15 cellular contexts compared by ENCODE assay signal in genomic region chr1:84855168-84855567, GRCh38. TPM values are rescaled to one million over a fixed set of nuclear protein-coding genes. Genes with fewer than 3 reads are reported as not detected.
DNase-seq lines count a peak whose midpoint lies in the region; ATAC-seq, FAIRE-seq and TF ChIP-seq lines count a peak whose summit lies in the region.
"Had no signal": no experiment of that assay in that cellular context is flagged by ENCODE, and none has a peak within 500 bp of the region (broad histone marks: within the 10 kb centered on the region; RNA-seq: fewer than 3 reads in every experiment).

No MANE protein-coding gene starts in this region.

- H3K4me3 ChIP-seq in HCT116 (replicated peaks in 1 of 2; ENCODE audit: low read depth in 1 of 2, low read length in 2 of 2) (no peak overlapping the region), GM12878 (no peak overlapping the region), right cardiac atrium (ENCODE audit: low read length) (no peak overlapping the region)
- H3K4me3 ChIP-seq: A549, gastroesophageal sphincter, ovary, SJCRH30, thoracic aorta had no signal

- H3K9me3 ChIP-seq in HCT116 (ENCODE audit: control insufficient read depth in 1 of 2, insufficient read depth in 1 of 2, low read depth in 1 of 2, low read length in 2 of 2) (no peaks in the 10 kb centered on the region), GM12878 (replicated peaks; ENCODE audit: control insufficient read depth, insufficient read depth, low read length) (no peaks in the 10 kb centered on the region), right cardiac atrium (ENCODE audit: control insufficient read depth, low read length) (no peaks in the 10 kb centered on the region)
- H3K9me3 ChIP-seq: A549, gastroesophageal sphincter, ovary, SJCRH30, thoracic aorta had no signal

- H3K36me3 ChIP-seq in HCT116 (ENCODE audit: control insufficient read depth in 1 of 2, insufficient read depth in 2 of 2, low read length in 2 of 2), result peaks cover 0 to 4% of the 10 kb centered on the region in 2 experiments; a peak in 1 of 4 replicates
- no peaks in the 10 kb centered on the region for H3K36me3 ChIP-seq in GM12878 (ENCODE audit: control insufficient read depth in 2 of 2, insufficient read depth in 2 of 2, low read length in 1 of 2)
- H3K36me3 ChIP-seq: gastroesophageal sphincter, ovary, SJCRH30, thoracic aorta had no signal

- no peak for TF ChIP-seq EP300 in GM12878 (IDR thresholded peaks at IDR 0.05; ENCODE audit: borderline replicate concordance in 1 of 2, control insufficient read depth in 1 of 2, low read depth in 2 of 2, low read length in 2 of 2)

- no peak overlapping the region for H3K27ac Mint-ChIP-seq in activated CD4-positive, alpha-beta T cell treated with anti-CD3 and anti-CD28 coated beads, Interleukin-2, amount 10 ng/mL, durations not matched to agents 24 days and 14 days

- no peak for DNase-seq in activated CD4-positive, alpha-beta T cell treated with anti-CD3 and anti-CD28 coated beads, Interleukin-2, amount 10 ng/mL, durations not matched to agents 24 days and 14 days
- no peak for DNase-seq in activated CD4-positive, alpha-beta T cell treated with anti-CD3 and anti-CD28 coated beads for 4 hours
- DNase-seq in HCT116 (ENCODE audit: low read depth, low spot score) (no peak), GM12878 (ENCODE audit: low read depth, low spot score) (no peak), right cardiac atrium (no peak), NCI-H2196 treated with DMSO at 0.1 percent for 48 hours (lab: John Stamatoyannopoulos, UW; ENCODE audit: unreplicated experiment) (no peak), NCI-H748 (lab: John Stamatoyannopoulos, UW; ENCODE audit: unreplicated experiment) (no peak)
- DNase-seq: activated T-cell treated with anti-CD3 and anti-CD28 coated beads, Interleukin-2, amount 50 U/mL, for 1 hour; ovary; SJCRH30 had no signal

- peaks cover 6% of the 10 kb centered on the region for H3K36me3 Mint-ChIP-seq in activated CD4-positive, alpha-beta T cell treated with anti-CD3 and anti-CD28 coated beads, Interleukin-2, amount 10 ng/mL, durations not matched to agents 24 days and 14 days (ENCODE audit: low read depth)

- no peak for ATAC-seq in HCT116
- no peak for ATAC-seq in GM12878
- ATAC-seq in right cardiac atrium, result peak; percentile 47 to 59
- ATAC-seq in GM21526 (IDR thresholded peaks at IDR 0.05; ENCODE audit: low FRiP score, unreplicated experiment), result no peak
- ATAC-seq: gastroesophageal sphincter had no signal

- intact Hi-C loops in activated CD4-positive, alpha-beta T cell treated with anti-CD3 and anti-CD28 coated beads, Interleukin-2, amount 10 ng/mL, durations not matched to agents 24 days and 14 days (cut with micrococcal nuclease), result loop anchor here (2.0 kb wide), 2 partner anchors 90 to 444 kb away; no protein-coding TSS in a partner anchor
- intact Hi-C loops in HCT116 (cut with micrococcal nuclease) (no loop called here), GM12878 (cut with micrococcal nuclease; ENCODE audit: unreplicated experiment) (no loop called here), right cardiac atrium (cut with DNase I) (no loop called here)

- H3K27me3 Mint-ChIP-seq in activated CD4-positive, alpha-beta T cell treated with anti-CD3 and anti-CD28 coated beads, Interleukin-2, amount 10 ng/mL, durations not matched to agents 24 days and 14 days, result no peaks in the 10 kb centered on the region

- no peak overlapping the region for H2AFZ ChIP-seq in HCT116 (ENCODE audit: low read depth, low read length, poor library complexity, severe bottlenecking)
- H2AFZ ChIP-seq in GM12878 (ENCODE audit: control insufficient read depth, low read depth, low read length), result no peak overlapping the region

- RAD21 ChIA-PET in HCT116 (lab: Charles Lee; ENCODE audit: low non-redundant PET in 1 of 2, low total read pairs in 2 of 2, uncharacterized antibody in 2 of 2, unreplicated experiment in 2 of 2) (no interaction called here), GM12878 (lab: Charles Lee; ENCODE audit: unreplicated experiment) (no interaction called here)

- peaks cover 9 to 38% of the 10 kb centered on the region in 2 experiments for H3K4me1 ChIP-seq in HCT116 (ENCODE audit: control insufficient read depth in 1 of 2, insufficient read depth in 2 of 2, low read length in 2 of 2)
- peaks cover 22% of the 10 kb centered on the region for H3K4me1 ChIP-seq in GM12878 (ENCODE audit: control insufficient read depth, insufficient read depth, low read length)
- no peaks in the 10 kb centered on the region for H3K4me1 ChIP-seq in right cardiac atrium (ENCODE audit: control insufficient read depth, insufficient read depth, low read length)
- H3K4me1 ChIP-seq: gastroesophageal sphincter, SJCRH30 had no signal

- H3K9me3 Mint-ChIP-seq in activated CD4-positive, alpha-beta T cell treated with anti-CD3 and anti-CD28 coated beads, Interleukin-2, amount 10 ng/mL, durations not matched to agents 24 days and 14 days, result peaks cover 16% of the 10 kb centered on the region

- TF ChIP-seq RAD21 in HCT116 (IDR thresholded peaks at IDR 0.05; ENCODE audit: low read depth), result no peak
- no peak for TF ChIP-seq RAD21 in GM12878 (IDR thresholded peaks at IDR 0.05; ENCODE audit: insufficient read depth, low read depth, low read length)

- H3K4me3 Mint-ChIP-seq in activated CD4-positive, alpha-beta T cell treated with anti-CD3 and anti-CD28 coated beads, Interleukin-2, amount 10 ng/mL, durations not matched to agents 24 days and 14 days, result peak overlapping the region; percentile 7

- TF ChIP-seq CTCF in HCT116 (IDR thresholded peaks at IDR 0.05 in 2 of 3, conservative IDR thresholded peaks at IDR 0.05 in 1 of 3; ENCODE audit: borderline replicate concordance in 1 of 3, insufficient read depth in 1 of 3, low read depth in 2 of 3, low read length in 2 of 3) (no peak), GM12878 (IDR thresholded peaks at IDR 0.05 in 2 of 3, conservative IDR thresholded peaks at IDR 0.05 in 1 of 3; ENCODE audit: control insufficient read depth in 2 of 3, extremely low read depth in 1 of 3, insufficient read depth in 1 of 3, low read depth in 3 of 3, low read length in 3 of 3) (no peak)

- peaks cover 45% of the 10 kb centered on the region for H3K4me1 Mint-ChIP-seq in activated CD4-positive, alpha-beta T cell treated with anti-CD3 and anti-CD28 coated beads, Interleukin-2, amount 10 ng/mL, durations not matched to agents 24 days and 14 days

- H3K4me2 ChIP-seq in HCT116 (ENCODE audit: low read length), result peak overlapping the region; percentile 45
- H3K4me2 ChIP-seq in GM12878 (ENCODE audit: control insufficient read depth, insufficient read depth), result peak overlapping the region; percentile 5; the same call in 1 of the 2 replicates
- H3K4me2 ChIP-seq: A549 had no signal

- no peak for FAIRE-seq in GM12878 (lab: Jason Lieb, UNC)
- FAIRE-seq: A549, islet of Langerhans had no signal

- H3K9me2 ChIP-seq in HCT116 (ENCODE audit: insufficient read depth), result no peaks in the 10 kb centered on the region

- H3K27me3 ChIP-seq in HCT116 (ENCODE audit: insufficient read depth, low read length) (no peaks in the 10 kb centered on the region), GM12878 (replicated peaks in 1 of 2; ENCODE audit: control insufficient read depth in 2 of 2, insufficient read depth in 2 of 2, low read length in 1 of 2) (no peaks in the 10 kb centered on the region), right cardiac atrium (ENCODE audit: control insufficient read depth, insufficient read depth) (no peaks in the 10 kb centered on the region)
- H3K27me3 ChIP-seq: gastroesophageal sphincter, ovary, SJCRH30 had no signal

- 80% methylated on average over 3 of the region's 3 CpGs for WGBS in GM12878 (ENCODE audit: insufficient coverage, insufficient replicate concordance, low lambda C conversion rate, missing lambda C conversion rate)
- 44% methylated on average over 3 of the region's 3 CpGs for whole genome bisulfite sequencing in right cardiac atrium

- SMC1A ChIA-PET in GM12878 (lab: Charles Lee; ENCODE audit: uncharacterized antibody, unreplicated experiment), result interaction anchor here (1.2 to 2.3 kb wide), 2 partner anchors 11 to 90 kb away, joined by 4 to 6 read pairs; no protein-coding TSS in a partner anchor

- no peak for TF ChIP-seq POLR2A in HCT116 (IDR thresholded peaks at IDR 0.05; ENCODE audit: borderline replicate concordance, extremely low read depth, insufficient read depth, insufficient read length)
- no peak for TF ChIP-seq POLR2A in GM12878 (IDR thresholded peaks at IDR 0.05; ENCODE audit: low read depth, low read length)

- no peak overlapping the region for H3K27ac ChIP-seq in HCT116 (ENCODE audit: low read depth, low read length)
- peak overlapping the region; percentile 3; the same call in 1 of the 2 replicates for H3K27ac ChIP-seq in GM12878 (ENCODE audit: control insufficient read depth, insufficient read depth)
- H3K27ac ChIP-seq in right cardiac atrium (ENCODE audit: low read length), result no peak overlapping the region
- H3K27ac ChIP-seq: A549, gastroesophageal sphincter, ovary, SJCRH30, thoracic aorta had no signal

- POLR2A ChIA-PET in HCT116 (lab: Charles Lee), result no interaction called here
- POLR2A ChIA-PET in GM12878 (lab: Charles Lee), result no interaction called here

- H4K20me1 ChIP-seq in HCT116 (ENCODE audit: insufficient read depth) (no peaks in the 10 kb centered on the region), GM12878 (ENCODE audit: control insufficient read depth, insufficient read depth) (no peaks in the 10 kb centered on the region)

- no peaks in the 10 kb centered on the region; the same call in 1 of the 2 replicates for H3K79me2 ChIP-seq in HCT116 (ENCODE audit: insufficient read depth, low read length)
- no peaks in the 10 kb centered on the region for H3K79me2 ChIP-seq in GM12878 (ENCODE audit: control insufficient read depth, insufficient read depth, low read length)

- CTCF ChIA-PET in HCT116 (lab: Charles Lee) (no interaction called here), GM12878 (lab: Yijun Ruan, JAX) (interaction anchor here (0.6 to 1.7 kb wide), 4 partner anchors 73 to 611 kb away, joined by 3 to 4 read pairs (median 4); no protein-coding TSS in a partner anchor)

- in situ Hi-C loops in GM12878 (cut with MboI), result no loop called here

- H3K9ac ChIP-seq in HCT116 (ENCODE audit: low read length) (no peak overlapping the region), GM12878 (ENCODE audit: control insufficient read depth, insufficient read depth, low read length) (no peak overlapping the region)

- BruUV-seq in HCT116 (replicated peaks; lab: Mats Ljungman, UMichigan) (no TSS peak), GM12878 (replicated peaks; lab: Mats Ljungman, UMichigan) (no TSS peak)

RNA-seq across cellular contexts. Expression of gene LPAR3, which starts 37.8 kb away (rescaled TPM):
- total RNA-seq in activated CD4-positive, alpha-beta T cell treated with anti-CD3 and anti-CD28 coated beads, Interleukin-2, amount 10 ng/mL, durations not matched to agents 24 days and 14 days, result 0.19 and 0.21 TPM in 2 replicates
- total RNA-seq in HCT116 (2021; ENCODE audit: unreplicated experiment), result 27.2 TPM
- polyA plus RNA-seq in HCT116 (2012), result 11.4 and 14.4 TPM in 2 replicates
- total RNA-seq in GM12878 (2013; cell fraction: nucleolus; rRNA removed), result 0.52 and 1.3 TPM in 2 replicates
- total RNA-seq in GM12878 (2014; rRNA removed), result 0.16 and 0.17 TPM in 2 replicates
- 0.09 TPM in 2 replicates for total RNA-seq in GM12878 (2014; rRNA removed; fragmentation: Illumina TruSeq; extraction: Trizol)
- 0.11 and 0.23 TPM in 2 replicates for total RNA-seq in GM12878 (2021)
- polyA plus RNA-seq in GM12878 (2011; ENCODE audit: low read depth), result not detected
- polyA plus RNA-seq in GM12878 (2011; rRNA removed), result 0.31 and 0.37 TPM in 2 replicates
- polyA plus RNA-seq in GM12878 (2011; cell fraction: cytosol; rRNA removed), result 0.22 and 0.25 TPM in 2 replicates
- polyA plus RNA-seq in GM12878 (2011; cell fraction: nucleus; rRNA removed), result 1.3 TPM in 2 replicates
- polyA plus RNA-seq in GM12878 (2012), result 0.07 and 0.08 TPM in 2 replicates
- 0.07 TPM in 1 of 2 replicates, not detected in the other for polyA plus RNA-seq in GM12878 (2014; fragmentation: Illumina TruSeq; extraction: Trizol)
- polyA plus RNA-seq in GM12878 (2014; fragmentation: Nextera tagmentation; extraction: Ambion mirVana), result under 1 TPM in 1 of 2 experiments, not detected in 1; 0.03 TPM
- polyA plus RNA-seq in GM12878 (2014; rRNA removed), result 0.06 and 0.08 TPM in 2 replicates
- polyA plus RNA-seq in GM12878 (2016; fragmentation: Nextera tagmentation; extraction: Ambion mirVana), result not detected
- 1.6 and 1.8 TPM in 2 replicates for polyA minus RNA-seq in GM12878 (2011; rRNA and poly(A)+ RNA removed)
- 0.94 TPM in 1 of 2 replicates, not detected in the other for polyA minus RNA-seq in GM12878 (2011; cell fraction: cytosol; rRNA and poly(A)+ RNA removed)
- polyA minus RNA-seq in GM12878 (2011; cell fraction: nucleus; rRNA and poly(A)+ RNA removed), result 0.29 and 0.36 TPM in 2 replicates
- 10 to 100 TPM; 40.0 to 51.8 (median 47.6) TPM for total RNA-seq in right cardiac atrium
- polyA plus RNA-seq in right cardiac atrium, result 23.9 TPM

Comparison
In these comparisons a context has a peak if more than half of its experiments do, and no peak if none do; other contexts are left out.
1. ATAC-seq: peak in right cardiac atrium (2 of 2); none in HCT116 (single experiment), GM12878 (single experiment) and GM21526 (single experiment).
2. RNA of gene LPAR3, which starts 37.8 kb away (total RNA-seq): 40.0 to 51.8 TPM in right cardiac atrium and 27.2 TPM in HCT116 (single experiment); 0.19 to 0.21 TPM in activated CD4-positive, alpha-beta T cell treated with anti-CD3 and anti-CD28 coated beads, Interleukin-2, amount 10 ng/mL, durations not matched to agents 24 days and 14 days and 0.09 to 1.3 TPM in GM12878; every median in the first group is over 10 times any median in the second.